ENCODE assay signal across 8 cellular contexts in genomic region chr3:150703756-150704344, GRCh38. TPM values are rescaled to one million over a fixed set of nuclear protein-coding genes. Genes with fewer than 3 reads are reported as not detected.
DNase-seq lines count a peak whose midpoint lies in the region; ATAC-seq and TF ChIP-seq lines count a peak whose summit lies in the region.

Gene ERICH6, minus strand, starts transcription at chr3:150703920. Its CDS starts 22 bp downstream, at chr3:150703898.

- DNase-seq in AG04450 (ENCODE audit: low read depth, low spot score) (peak; percentile 72), NCI-H2171 (lab: John Stamatoyannopoulos, UW) (peak; percentile 80), cardiac fibroblast (ENCODE audit: low read depth in 2 of 2) (peak; percentile 92 to 93), inferior parietal cortex (ENCODE audit: extremely low spot score) (peak; percentile 75)
- peak; percentile 60 to 78 for DNase-seq in stimulated activated CD4-positive, alpha-beta T cell treated with anti-CD3 and anti-CD28 coated beads, Interleukin-12 subunit alpha, Interleukin-12 subunit beta, amount 100 ng/mL, for 24 hours (ENCODE audit: low read depth in 2 of 2)

- peak within 1 kb of the TSS; percentile 11 for H3K27ac ChIP-seq in AG04450 (ENCODE audit: low read depth, low read length)

- no peaks in the 10 kb centered on the region; the same call in 1 of the 2 replicates for H3K9me3 ChIP-seq in AG04450 (ENCODE audit: control insufficient read depth, insufficient read depth, low read length)

- TF ChIP-seq CTCF in AG04450 (IDR thresholded peaks at IDR 0.05; ENCODE audit: low read depth, low read length) (peak; percentile 12; the same call in 1 of the 2 replicates), WI38 (IDR thresholded peaks at IDR 0.05; ENCODE audit: low read depth, low read length) (no peak), cardiac fibroblast (IDR thresholded peaks at IDR 0.05; ENCODE audit: low read depth, low read length) (peak; percentile 13)

- ATAC-seq in GM18868 (IDR thresholded peaks at IDR 0.05; ENCODE audit: unreplicated experiment) (peak; percentile 99), HG03103 (IDR thresholded peaks at IDR 0.05; ENCODE audit: low read depth, unreplicated experiment) (peak; percentile 99)

- CTCF ChIA-PET in AG04450 (lab: Charles Lee): interaction anchor here (0.7 to 2.2 kb wide), 5 partner anchors 18 to 276 kb away, joined by 3 to 16 read pairs (median 4); no protein-coding TSS in a partner anchor

- H3K27me3 ChIP-seq in AG04450 (ENCODE audit: control insufficient read depth, insufficient read depth, low read length): no peaks in the 10 kb centered on the region

- peak within 1 kb of the TSS; percentile 79 for H3K4me3 ChIP-seq in AG04450 (ENCODE audit: low read depth, low read length)
- peak within 1 kb of the TSS; percentile 58 for H3K4me3 ChIP-seq in WI38 (ENCODE audit: low read depth, low read length)
- peak within 1 kb of the TSS; percentile 54 to 69 for H3K4me3 ChIP-seq in cardiac fibroblast (replicated peaks in 1 of 2; ENCODE audit: low read depth in 2 of 2, low read length in 2 of 2)

- POLR2A ChIA-PET in AG04450 (lab: Yijun Ruan, JAX): interaction anchor here (0.5 to 1.6 kb wide), 7 partner anchors 59 to 780 kb away, joined by 3 to 17 read pairs (median 5); partner anchors contain the start of genes SELENOT and SIAH2

RNA-seq across cellular contexts. Expression of gene ERICH6, which starts in this region (rescaled TPM):
- polyA plus RNA-seq in AG04450 (2011; rRNA removed): not detected in 2 replicates
- 0.13 and 0.18 TPM in 2 replicates for polyA minus RNA-seq in AG04450 (2011; rRNA and poly(A)+ RNA removed)

Comparison
In these comparisons a context has a peak if more than half of its experiments do, and no peak if none do; other contexts are left out.
1. Peak in every context shown above with its lines: DNase-seq, ATAC-seq, H3K4me3 ChIP-seq and H3K27ac ChIP-seq.
2. Peak in DNase-seq, H3K4me3 ChIP-seq and H3K27ac ChIP-seq in AG04450; RNA of the gene not detected or under 1 TPM.